ENCODE assay signal across 22 cellular contexts in genomic region chr1:242219298-242219901, GRCh38.
DNase-seq lines count a peak whose midpoint lies in the region; ATAC-seq, FAIRE-seq and TF ChIP-seq lines count a peak whose summit lies in the region.
"Had no signal": no experiment of that assay in that cellular context is flagged by ENCODE, and none has a peak within 500 bp of the region (broad histone marks: within the 10 kb centered on the region; RNA-seq: fewer than 3 reads in every experiment).

No MANE protein-coding gene starts in this region.

- H3K36me3 ChIP-seq in RWPE2 (ENCODE audit: low read depth) = no peaks in the 10 kb centered on the region
- H3K36me3 ChIP-seq: BLaER1 treated with 17β-estradiol and CSF1 and Interleukin-3, amounts not matched to agents 10 nM and 100 nM had no signal

- TF ChIP-seq CTCF in A549 (IDR thresholded peaks at IDR 0.05) (no peak), RWPE2 (IDR thresholded peaks at IDR 0.05; ENCODE audit: poor library complexity, severe bottlenecking) (no peak), epithelial cell of esophagus (IDR thresholded peaks at IDR 0.05; ENCODE audit: insufficient read depth, low read depth, low read length, missing control alignments) (no peak)

- CTCF ChIA-PET in A549 (lab: Yijun Ruan, JAX) = interaction anchor here (1.3 kb wide), 1 partner anchor 8 kb away, joined by 4 read pairs; no protein-coding TSS in a partner anchor
- CTCF ChIA-PET in activated CD4-positive, alpha-beta memory T cell treated with anti-CD3 and anti-CD28 coated beads for 36 hours (lab: Charles Lee) = no interaction called here

- DNase-seq in A549 (ENCODE audit: low read depth in 1 of 2, low spot score in 1 of 2) (peak in 1 of 2 experiments; percentile 61), RWPE2 (ENCODE audit: low spot score) (no peak), epithelial cell of esophagus (ENCODE audit: low read depth) (peak; percentile 77), putamen (ENCODE audit: low spot score) (peak; percentile 24), NCI-H146 (lab: John Stamatoyannopoulos, UW) (no peak)
- DNase-seq in activated CD4-positive, alpha-beta memory T cell treated with anti-CD3 and anti-CD28 coated beads for 36 hours = no peak
- DNase-seq: 8988T; CD4-positive, CD25-positive, alpha-beta regulatory T cell; CD8-positive, alpha-beta memory T cell; COR-L47; DMS 273 treated with DMSO at 0.1 percent for 48 hours; DMS53; DND-41; EL; GM23248; HCEC 1CT had no signal

- H3K9me3 Mint-ChIP-seq in activated CD4-positive, alpha-beta memory T cell treated with anti-CD3 and anti-CD28 coated beads for 36 hours = peaks cover 12% of the 10 kb centered on the region

- POLR2A ChIA-PET in A549 (lab: Yijun Ruan, JAX) = no interaction called here
- POLR2A ChIA-PET in activated CD4-positive, alpha-beta memory T cell treated with anti-CD3 and anti-CD28 coated beads for 36 hours (lab: Charles Lee) = no interaction called here

- peak; percentile 78 to 81 for ATAC-seq in A549
- peak; percentile 45; the same call in 1 of the 3 replicates for ATAC-seq in RWPE2 (ENCODE audit: low read depth)
- no peak for ATAC-seq in GM21576 (IDR thresholded peaks at IDR 0.05; ENCODE audit: unreplicated experiment)
- ATAC-seq: GM12878 had no signal

- H3K9me3 ChIP-seq in A549 (peaks cover 11% of the 10 kb centered on the region; the same call in 2 of the 3 replicates), RWPE2 (ENCODE audit: severe bottlenecking) (no peaks in the 10 kb centered on the region)

- TF ChIP-seq POLR2A in A549 (IDR thresholded peaks at IDR 0.05; ENCODE audit: low read length) = no peak

- H3K4me1 Mint-ChIP-seq in activated CD4-positive, alpha-beta memory T cell treated with anti-CD3 and anti-CD28 coated beads for 36 hours (ENCODE audit: low read depth) = no peaks in the 10 kb centered on the region
- H3K4me1 Mint-ChIP-seq: B cell; CD4-positive, CD25-positive, alpha-beta regulatory T cell; CD8-positive, alpha-beta memory T cell had no signal

- H3K4me2 ChIP-seq in A549 = peak overlapping the region; percentile 38
- H3K4me2 ChIP-seq: BLaER1 treated with 17β-estradiol and CSF1 and Interleukin-3, amounts not matched to agents 10 nM and 100 nM had no signal

- no peaks in the 10 kb centered on the region for H3K27me3 ChIP-seq in RWPE2 (ENCODE audit: insufficient read depth, poor library complexity, severe bottlenecking)
- H3K27me3 ChIP-seq: BLaER1 treated with 17β-estradiol and CSF1 and Interleukin-3, amounts not matched to agents 10 nM and 100 nM had no signal

- H3K4me3 ChIP-seq in A549 (no peak overlapping the region), RWPE2 (ENCODE audit: severe bottlenecking) (no peak overlapping the region), epithelial cell of esophagus (ENCODE audit: low read length) (no peak overlapping the region)
- H3K4me3 ChIP-seq: BLaER1 treated with 17β-estradiol and CSF1 and Interleukin-3, amounts not matched to agents 10 nM and 100 nM; GM12878; GM23248 had no signal

- no peaks in the 10 kb centered on the region for H3K27me3 Mint-ChIP-seq in activated CD4-positive, alpha-beta memory T cell treated with anti-CD3 and anti-CD28 coated beads for 36 hours
- H3K27me3 Mint-ChIP-seq: CD4-positive, CD25-positive, alpha-beta regulatory T cell; CD8-positive, alpha-beta memory T cell had no signal

- intact Hi-C loops in activated CD4-positive, alpha-beta memory T cell treated with anti-CD3 and anti-CD28 coated beads for 36 hours (cut with micrococcal nuclease) = no loop called here

- no peak overlapping the region for H3K27ac Mint-ChIP-seq in activated CD4-positive, alpha-beta memory T cell treated with anti-CD3 and anti-CD28 coated beads for 36 hours
- H3K27ac Mint-ChIP-seq: B cell; CD4-positive, CD25-positive, alpha-beta regulatory T cell; CD8-positive, alpha-beta memory T cell had no signal

- no peaks in the 10 kb centered on the region for H3K36me3 Mint-ChIP-seq in activated CD4-positive, alpha-beta memory T cell treated with anti-CD3 and anti-CD28 coated beads for 36 hours
- H3K36me3 Mint-ChIP-seq: CD4-positive, CD25-positive, alpha-beta regulatory T cell; CD8-positive, alpha-beta memory T cell had no signal

- FAIRE-seq in A549 (lab: Jason Lieb, UNC) = peak; percentile 81
- FAIRE-seq: GM12878, GM19239, H54 had no signal

- WGBS in A549 (ENCODE audit: missing lambda C conversion rate) = 47% methylated on average over 2 of the region's 2 CpGs

- peak overlapping the region; percentile 74 to 84 for H3K27ac ChIP-seq in A549
- H3K27ac ChIP-seq in RWPE2 (ENCODE audit: poor library complexity, severe bottlenecking) = no peak overlapping the region
- H3K27ac ChIP-seq: BLaER1 treated with 17β-estradiol and CSF1 and Interleukin-3, amounts not matched to agents 10 nM and 100 nM; GM23248 had no signal

- no peak overlapping the region for H3K4me3 Mint-ChIP-seq in activated CD4-positive, alpha-beta memory T cell treated with anti-CD3 and anti-CD28 coated beads for 36 hours
- H3K4me3 Mint-ChIP-seq: B cell; CD4-positive, CD25-positive, alpha-beta regulatory T cell; CD8-positive, alpha-beta memory T cell had no signal

- H3K4me1 ChIP-seq in A549 = peaks cover 40% of the 10 kb centered on the region
- H3K4me1 ChIP-seq in RWPE2 (ENCODE audit: insufficient read depth, poor library complexity, severe bottlenecking) = no peaks in the 10 kb centered on the region
- H3K4me1 ChIP-seq: BLaER1 treated with 17β-estradiol and CSF1 and Interleukin-3, amounts not matched to agents 10 nM and 100 nM had no signal

- TF ChIP-seq RAD21 in A549 (conservative IDR thresholded peaks at IDR 0.05 in 1 of 2, IDR thresholded peaks at IDR 0.05 in 1 of 2) = peak in 1 of 2 experiments; percentile 34; a peak in 1 of 5 replicates

- peak; percentile 53 to 62; a peak in 4 of 5 replicates for TF ChIP-seq EP300 in A549 (IDR thresholded peaks at IDR 0.05)

TF ChIP-seq in A549, 52 proteins besides CTCF, POLR2A, EP300 and RAD21:
- TF ChIP-seq BHLHE40 (IDR thresholded peaks at IDR 0.05; ENCODE audit: low read depth, low read length) (no peak), JUN (IDR thresholded peaks at IDR 0.05) (peak; percentile 21 to 61; a peak in 2 of 5 replicates), TP53 (CRISPR knock-in tag; IDR thresholded peaks at IDR 0.05) (no peak), CEBPB (IDR thresholded peaks at IDR 0.05) (peak; percentile 77), NR3C1 (IDR thresholded peaks at IDR 0.05) (no peak), NFE2L2 (conservative IDR thresholded peaks at IDR 0.05; ENCODE audit: low read length) (no peak), EHF (CRISPR knock-in tag; IDR thresholded peaks at IDR 0.05) (no peak), HEYL (CRISPR knock-in tag; IDR thresholded peaks at IDR 0.05) (no peak), GATA3 (IDR thresholded peaks at IDR 0.05; ENCODE audit: borderline replicate concordance) (peak; percentile 73; the same call in 1 of the 2 replicates), JUNB (IDR thresholded peaks at IDR 0.05) (peak; percentile 73), FOSL2 (IDR thresholded peaks at IDR 0.05) (no peak; the same call in 1 of the 2 replicates), FOSL2 (CRISPR knock-in tag; IDR thresholded peaks at IDR 0.05) (peak; percentile 65)
- TF ChIP-seq, protein P1, sequence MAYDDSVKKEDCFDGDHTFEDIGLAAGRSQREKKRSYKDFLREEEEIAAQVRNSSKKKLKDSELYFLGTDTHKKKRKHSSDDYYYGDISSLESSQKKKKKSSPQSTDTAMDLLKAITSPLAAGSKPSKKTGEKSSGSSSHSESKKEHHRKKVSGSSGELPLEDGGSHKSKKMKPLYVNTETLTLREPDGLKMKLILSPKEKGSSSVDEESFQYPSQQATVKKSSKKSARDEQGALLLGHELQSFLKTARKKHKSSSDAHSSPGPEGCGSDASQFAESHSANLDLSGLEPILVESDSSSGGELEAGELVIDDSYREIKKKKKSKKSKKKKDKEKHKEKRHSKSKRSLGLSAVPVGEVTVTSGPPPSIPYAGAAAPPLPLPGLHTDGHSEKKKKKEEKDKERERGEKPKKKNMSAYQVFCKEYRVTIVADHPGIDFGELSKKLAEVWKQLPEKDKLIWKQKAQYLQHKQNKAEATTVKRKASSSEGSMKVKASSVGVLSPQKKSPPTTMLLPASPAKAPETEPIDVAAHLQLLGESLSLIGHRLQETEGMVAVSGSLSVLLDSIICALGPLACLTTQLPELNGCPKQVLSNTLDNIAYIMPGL (CRISPR knock-in tag; IDR thresholded peaks at IDR 0.05; ENCODE audit: borderline replicate concordance) = no peak
- TF ChIP-seq, protein P2, sequence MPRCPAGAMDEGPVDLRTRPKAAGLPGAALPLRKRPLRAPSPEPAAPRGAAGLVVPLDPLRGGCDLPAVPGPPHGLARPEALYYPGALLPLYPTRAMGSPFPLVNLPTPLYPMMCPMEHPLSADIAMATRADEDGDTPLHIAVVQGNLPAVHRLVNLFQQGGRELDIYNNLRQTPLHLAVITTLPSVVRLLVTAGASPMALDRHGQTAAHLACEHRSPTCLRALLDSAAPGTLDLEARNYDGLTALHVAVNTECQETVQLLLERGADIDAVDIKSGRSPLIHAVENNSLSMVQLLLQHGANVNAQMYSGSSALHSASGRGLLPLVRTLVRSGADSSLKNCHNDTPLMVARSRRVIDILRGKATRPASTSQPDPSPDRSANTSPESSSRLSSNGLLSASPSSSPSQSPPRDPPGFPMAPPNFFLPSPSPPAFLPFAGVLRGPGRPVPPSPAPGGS (IDR thresholded peaks at IDR 0.05) = no peak
- TF ChIP-seq, protein P3, sequence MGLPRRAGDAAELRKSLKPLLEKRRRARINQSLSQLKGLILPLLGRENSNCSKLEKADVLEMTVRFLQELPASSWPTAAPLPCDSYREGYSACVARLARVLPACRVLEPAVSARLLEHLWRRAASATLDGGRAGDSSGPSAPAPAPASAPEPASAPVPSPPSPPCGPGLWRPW (IDR thresholded peaks at IDR 0.05) = 0 out of 2 replicates have a peak, but pooled peaks have one; percentile 44

Comparison
In these comparisons a context has a peak if more than half of its experiments do, and no peak if none do; other contexts are left out.
1. DNase-seq: peak in epithelial cell of esophagus (single experiment) and putamen (single experiment); none in RWPE2 (single experiment), activated CD4-positive, alpha-beta memory T cell treated with anti-CD3 and anti-CD28 coated beads for 36 hours (single experiment) and NCI-H146 (single experiment).